In the genomic region with DNA sequence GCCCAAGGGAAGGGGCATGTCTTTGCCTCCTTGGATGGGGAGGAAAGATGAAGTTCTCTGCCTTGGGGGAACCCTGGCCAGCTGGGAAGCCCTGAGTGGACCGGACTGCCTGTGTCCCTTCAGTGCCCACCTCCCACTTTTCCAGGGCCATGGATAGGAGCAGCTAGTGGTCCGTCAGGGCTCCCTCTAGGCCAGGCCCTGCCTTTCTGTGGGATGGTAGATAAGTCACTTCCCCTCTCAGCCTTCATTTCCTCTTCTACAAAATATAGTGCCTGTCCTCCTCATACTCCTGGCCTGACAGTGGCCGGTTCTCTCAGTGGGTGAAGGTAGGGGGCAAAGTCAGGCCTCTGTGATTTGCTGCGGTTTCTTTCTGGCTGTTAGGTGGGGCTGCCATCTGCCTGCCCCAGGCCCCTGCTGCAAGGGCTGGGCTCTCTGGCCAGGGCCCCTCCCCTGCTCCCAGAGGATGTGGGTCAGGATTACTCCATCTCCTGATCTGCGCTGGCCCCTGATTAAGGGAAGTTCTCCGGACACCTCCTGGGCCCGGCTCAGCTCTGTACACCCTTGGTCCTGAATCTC, we compare ENCODE assay signal across 1 cellular context.
TF ChIP-seq lines count a peak whose summit lies in the region.

No MANE protein-coding gene starts in this region.

TF ChIP-seq in K562, 482 proteins besides CTCF, POLR2A, EP300 and RAD21 (continued from another document and continues in another):
- TF ChIP-seq, protein P1, sequence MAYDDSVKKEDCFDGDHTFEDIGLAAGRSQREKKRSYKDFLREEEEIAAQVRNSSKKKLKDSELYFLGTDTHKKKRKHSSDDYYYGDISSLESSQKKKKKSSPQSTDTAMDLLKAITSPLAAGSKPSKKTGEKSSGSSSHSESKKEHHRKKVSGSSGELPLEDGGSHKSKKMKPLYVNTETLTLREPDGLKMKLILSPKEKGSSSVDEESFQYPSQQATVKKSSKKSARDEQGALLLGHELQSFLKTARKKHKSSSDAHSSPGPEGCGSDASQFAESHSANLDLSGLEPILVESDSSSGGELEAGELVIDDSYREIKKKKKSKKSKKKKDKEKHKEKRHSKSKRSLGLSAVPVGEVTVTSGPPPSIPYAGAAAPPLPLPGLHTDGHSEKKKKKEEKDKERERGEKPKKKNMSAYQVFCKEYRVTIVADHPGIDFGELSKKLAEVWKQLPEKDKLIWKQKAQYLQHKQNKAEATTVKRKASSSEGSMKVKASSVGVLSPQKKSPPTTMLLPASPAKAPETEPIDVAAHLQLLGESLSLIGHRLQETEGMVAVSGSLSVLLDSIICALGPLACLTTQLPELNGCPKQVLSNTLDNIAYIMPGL (CRISPR knock-in tag; IDR thresholded peaks at IDR 0.05), result no peak
- no peak for TF ChIP-seq ZNF436 (CRISPR knock-in tag; IDR thresholded peaks at IDR 0.05)
- TF ChIP-seq PRMT5 (CRISPR knock-in tag; IDR thresholded peaks at IDR 0.05), result no peak
- TF ChIP-seq FUS (optimal IDR thresholded peaks at IDR 0.05; ENCODE audit: low read depth, low read length), result no peak
- TF ChIP-seq PTTG1 (tag; IDR thresholded peaks at IDR 0.05; ENCODE audit: low read depth), result no peak
- no peak for TF ChIP-seq RHOXF2B (CRISPR knock-in tag; conservative IDR thresholded peaks at IDR 0.05)
- no peak for TF ChIP-seq NR2F6 (CRISPR knock-in tag; IDR thresholded peaks at IDR 0.05)
- TF ChIP-seq PTBP1 (IDR thresholded peaks at IDR 0.05; ENCODE audit: low read depth, low read length), result no peak
- TF ChIP-seq, protein P2, sequence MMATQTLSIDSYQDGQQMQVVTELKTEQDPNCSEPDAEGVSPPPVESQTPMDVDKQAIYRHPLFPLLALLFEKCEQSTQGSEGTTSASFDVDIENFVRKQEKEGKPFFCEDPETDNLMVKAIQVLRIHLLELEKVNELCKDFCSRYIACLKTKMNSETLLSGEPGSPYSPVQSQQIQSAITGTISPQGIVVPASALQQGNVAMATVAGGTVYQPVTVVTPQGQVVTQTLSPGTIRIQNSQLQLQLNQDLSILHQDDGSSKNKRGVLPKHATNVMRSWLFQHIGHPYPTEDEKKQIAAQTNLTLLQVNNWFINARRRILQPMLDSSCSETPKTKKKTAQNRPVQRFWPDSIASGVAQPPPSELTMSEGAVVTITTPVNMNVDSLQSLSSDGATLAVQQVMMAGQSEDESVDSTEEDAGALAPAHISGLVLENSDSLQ (IDR thresholded peaks at IDR 0.05), result peak; percentile 77
- no peak for TF ChIP-seq NFIC (IDR thresholded peaks at IDR 0.05)
- TF ChIP-seq, protein P3, sequence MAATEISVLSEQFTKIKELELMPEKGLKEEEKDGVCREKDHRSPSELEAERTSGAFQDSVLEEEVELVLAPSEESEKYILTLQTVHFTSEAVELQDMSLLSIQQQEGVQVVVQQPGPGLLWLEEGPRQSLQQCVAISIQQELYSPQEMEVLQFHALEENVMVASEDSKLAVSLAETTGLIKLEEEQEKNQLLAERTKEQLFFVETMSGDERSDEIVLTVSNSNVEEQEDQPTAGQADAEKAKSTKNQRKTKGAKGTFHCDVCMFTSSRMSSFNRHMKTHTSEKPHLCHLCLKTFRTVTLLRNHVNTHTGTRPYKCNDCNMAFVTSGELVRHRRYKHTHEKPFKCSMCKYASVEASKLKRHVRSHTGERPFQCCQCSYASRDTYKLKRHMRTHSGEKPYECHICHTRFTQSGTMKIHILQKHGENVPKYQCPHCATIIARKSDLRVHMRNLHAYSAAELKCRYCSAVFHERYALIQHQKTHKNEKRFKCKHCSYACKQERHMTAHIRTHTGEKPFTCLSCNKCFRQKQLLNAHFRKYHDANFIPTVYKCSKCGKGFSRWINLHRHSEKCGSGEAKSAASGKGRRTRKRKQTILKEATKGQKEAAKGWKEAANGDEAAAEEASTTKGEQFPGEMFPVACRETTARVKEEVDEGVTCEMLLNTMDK (IDR thresholded peaks at IDR 0.05; ENCODE audit: borderline replicate concordance, insufficient read depth, low read depth, low read length, poor library complexity, severe bottlenecking), result no peak
- 0 out of 2 replicates have a peak, but pooled peaks have one; percentile 19 for TF ChIP-seq SMARCE1 (IDR thresholded peaks at IDR 0.05)
- 0 out of 2 replicates have a peak, but pooled peaks have one; percentile 23 for TF ChIP-seq ZFX (CRISPR knock-in tag; IDR thresholded peaks at IDR 0.05)
- TF ChIP-seq ZBTB17 (CRISPR knock-in tag; IDR thresholded peaks at IDR 0.05), result no peak
- TF ChIP-seq KLF16 (IDR thresholded peaks at IDR 0.05), result no peak
- TF ChIP-seq ZNF175 (CRISPR knock-in tag; IDR thresholded peaks at IDR 0.05; ENCODE audit: low read depth), result no peak
- TF ChIP-seq, protein P4, sequence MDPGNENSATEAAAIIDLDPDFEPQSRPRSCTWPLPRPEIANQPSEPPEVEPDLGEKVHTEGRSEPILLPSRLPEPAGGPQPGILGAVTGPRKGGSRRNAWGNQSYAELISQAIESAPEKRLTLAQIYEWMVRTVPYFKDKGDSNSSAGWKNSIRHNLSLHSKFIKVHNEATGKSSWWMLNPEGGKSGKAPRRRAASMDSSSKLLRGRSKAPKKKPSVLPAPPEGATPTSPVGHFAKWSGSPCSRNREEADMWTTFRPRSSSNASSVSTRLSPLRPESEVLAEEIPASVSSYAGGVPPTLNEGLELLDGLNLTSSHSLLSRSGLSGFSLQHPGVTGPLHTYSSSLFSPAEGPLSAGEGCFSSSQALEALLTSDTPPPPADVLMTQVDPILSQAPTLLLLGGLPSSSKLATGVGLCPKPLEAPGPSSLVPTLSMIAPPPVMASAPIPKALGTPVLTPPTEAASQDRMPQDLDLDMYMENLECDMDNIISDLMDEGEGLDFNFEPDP (CRISPR knock-in tag; IDR thresholded peaks at IDR 0.05), result no peak
- TF ChIP-seq KDM5B (IDR thresholded peaks at IDR 0.05; ENCODE audit: insufficient replicate concordance, low read depth, low read length), result peak; percentile 36
- no peak for TF ChIP-seq RBM22 (IDR thresholded peaks at IDR 0.05; ENCODE audit: low read depth, low read length, poor library complexity, severe bottlenecking)
- peak; percentile 46 to 54 for TF ChIP-seq NRF1 (conservative IDR thresholded peaks at IDR 0.05 in 1 of 2, IDR thresholded peaks at IDR 0.05 in 1 of 2)
- TF ChIP-seq, protein P5, sequence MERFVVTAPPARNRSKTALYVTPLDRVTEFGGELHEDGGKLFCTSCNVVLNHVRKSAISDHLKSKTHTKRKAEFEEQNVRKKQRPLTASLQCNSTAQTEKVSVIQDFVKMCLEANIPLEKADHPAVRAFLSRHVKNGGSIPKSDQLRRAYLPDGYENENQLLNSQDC (CRISPR knock-in tag; IDR thresholded peaks at IDR 0.05), result no peak
- no peak for TF ChIP-seq POLR2H (tag; IDR thresholded peaks at IDR 0.05; ENCODE audit: low read depth)
- TF ChIP-seq, protein P6, sequence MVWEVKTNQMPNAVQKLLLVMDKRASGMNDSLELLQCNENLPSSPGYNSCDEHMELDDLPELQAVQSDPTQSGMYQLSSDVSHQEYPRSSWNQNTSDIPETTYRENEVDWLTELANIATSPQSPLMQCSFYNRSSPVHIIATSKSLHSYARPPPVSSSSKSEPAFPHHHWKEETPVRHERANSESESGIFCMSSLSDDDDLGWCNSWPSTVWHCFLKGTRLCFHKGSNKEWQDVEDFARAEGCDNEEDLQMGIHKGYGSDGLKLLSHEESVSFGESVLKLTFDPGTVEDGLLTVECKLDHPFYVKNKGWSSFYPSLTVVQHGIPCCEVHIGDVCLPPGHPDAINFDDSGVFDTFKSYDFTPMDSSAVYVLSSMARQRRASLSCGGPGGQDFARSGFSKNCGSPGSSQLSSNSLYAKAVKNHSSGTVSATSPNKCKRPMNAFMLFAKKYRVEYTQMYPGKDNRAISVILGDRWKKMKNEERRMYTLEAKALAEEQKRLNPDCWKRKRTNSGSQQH (CRISPR knock-in tag; IDR thresholded peaks at IDR 0.05), result no peak
- TF ChIP-seq, protein P7, sequence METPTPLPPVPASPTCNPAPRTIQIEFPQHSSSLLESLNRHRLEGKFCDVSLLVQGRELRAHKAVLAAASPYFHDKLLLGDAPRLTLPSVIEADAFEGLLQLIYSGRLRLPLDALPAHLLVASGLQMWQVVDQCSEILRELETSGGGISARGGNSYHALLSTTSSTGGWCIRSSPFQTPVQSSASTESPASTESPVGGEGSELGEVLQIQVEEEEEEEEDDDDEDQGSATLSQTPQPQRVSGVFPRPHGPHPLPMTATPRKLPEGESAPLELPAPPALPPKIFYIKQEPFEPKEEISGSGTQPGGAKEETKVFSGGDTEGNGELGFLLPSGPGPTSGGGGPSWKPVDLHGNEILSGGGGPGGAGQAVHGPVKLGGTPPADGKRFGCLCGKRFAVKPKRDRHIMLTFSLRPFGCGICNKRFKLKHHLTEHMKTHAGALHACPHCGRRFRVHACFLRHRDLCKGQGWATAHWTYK (CRISPR knock-in tag; IDR thresholded peaks at IDR 0.05), result no peak
- no peak for TF ChIP-seq POLR2G (IDR thresholded peaks at IDR 0.05; ENCODE audit: low read depth, low read length)
- TF ChIP-seq FOXJ2 (tag; IDR thresholded peaks at IDR 0.05), result no peak
- TF ChIP-seq, protein P8, sequence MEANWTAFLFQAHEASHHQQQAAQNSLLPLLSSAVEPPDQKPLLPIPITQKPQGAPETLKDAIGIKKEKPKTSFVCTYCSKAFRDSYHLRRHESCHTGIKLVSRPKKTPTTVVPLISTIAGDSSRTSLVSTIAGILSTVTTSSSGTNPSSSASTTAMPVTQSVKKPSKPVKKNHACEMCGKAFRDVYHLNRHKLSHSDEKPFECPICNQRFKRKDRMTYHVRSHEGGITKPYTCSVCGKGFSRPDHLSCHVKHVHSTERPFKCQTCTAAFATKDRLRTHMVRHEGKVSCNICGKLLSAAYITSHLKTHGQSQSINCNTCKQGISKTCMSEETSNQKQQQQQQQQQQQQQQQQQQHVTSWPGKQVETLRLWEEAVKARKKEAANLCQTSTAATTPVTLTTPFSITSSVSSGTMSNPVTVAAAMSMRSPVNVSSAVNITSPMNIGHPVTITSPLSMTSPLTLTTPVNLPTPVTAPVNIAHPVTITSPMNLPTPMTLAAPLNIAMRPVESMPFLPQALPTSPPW (CRISPR knock-in tag; IDR thresholded peaks at IDR 0.05), result peak; percentile 41; the same call in 1 of the 2 replicates
- TF ChIP-seq PHF8 (IDR thresholded peaks at IDR 0.05; ENCODE audit: borderline replicate concordance, low read length), result peak; percentile 15; the same call in 1 of the 2 replicates
- no peak for TF ChIP-seq ZFP36 (IDR thresholded peaks at IDR 0.05; ENCODE audit: low read depth, low read length, partially characterized antibody)
- no peak for TF ChIP-seq XRCC4 (IDR thresholded peaks at IDR 0.05; ENCODE audit: extremely low read depth, insufficient read depth, insufficient read length)
- no peak for TF ChIP-seq RAD51 (IDR thresholded peaks at IDR 0.05; ENCODE audit: borderline replicate concordance, low read depth)
- TF ChIP-seq FIP1L1 (IDR thresholded peaks at IDR 0.05; ENCODE audit: low read depth, low read length, poor library complexity, severe bottlenecking), result no peak
- TF ChIP-seq, protein P9, sequence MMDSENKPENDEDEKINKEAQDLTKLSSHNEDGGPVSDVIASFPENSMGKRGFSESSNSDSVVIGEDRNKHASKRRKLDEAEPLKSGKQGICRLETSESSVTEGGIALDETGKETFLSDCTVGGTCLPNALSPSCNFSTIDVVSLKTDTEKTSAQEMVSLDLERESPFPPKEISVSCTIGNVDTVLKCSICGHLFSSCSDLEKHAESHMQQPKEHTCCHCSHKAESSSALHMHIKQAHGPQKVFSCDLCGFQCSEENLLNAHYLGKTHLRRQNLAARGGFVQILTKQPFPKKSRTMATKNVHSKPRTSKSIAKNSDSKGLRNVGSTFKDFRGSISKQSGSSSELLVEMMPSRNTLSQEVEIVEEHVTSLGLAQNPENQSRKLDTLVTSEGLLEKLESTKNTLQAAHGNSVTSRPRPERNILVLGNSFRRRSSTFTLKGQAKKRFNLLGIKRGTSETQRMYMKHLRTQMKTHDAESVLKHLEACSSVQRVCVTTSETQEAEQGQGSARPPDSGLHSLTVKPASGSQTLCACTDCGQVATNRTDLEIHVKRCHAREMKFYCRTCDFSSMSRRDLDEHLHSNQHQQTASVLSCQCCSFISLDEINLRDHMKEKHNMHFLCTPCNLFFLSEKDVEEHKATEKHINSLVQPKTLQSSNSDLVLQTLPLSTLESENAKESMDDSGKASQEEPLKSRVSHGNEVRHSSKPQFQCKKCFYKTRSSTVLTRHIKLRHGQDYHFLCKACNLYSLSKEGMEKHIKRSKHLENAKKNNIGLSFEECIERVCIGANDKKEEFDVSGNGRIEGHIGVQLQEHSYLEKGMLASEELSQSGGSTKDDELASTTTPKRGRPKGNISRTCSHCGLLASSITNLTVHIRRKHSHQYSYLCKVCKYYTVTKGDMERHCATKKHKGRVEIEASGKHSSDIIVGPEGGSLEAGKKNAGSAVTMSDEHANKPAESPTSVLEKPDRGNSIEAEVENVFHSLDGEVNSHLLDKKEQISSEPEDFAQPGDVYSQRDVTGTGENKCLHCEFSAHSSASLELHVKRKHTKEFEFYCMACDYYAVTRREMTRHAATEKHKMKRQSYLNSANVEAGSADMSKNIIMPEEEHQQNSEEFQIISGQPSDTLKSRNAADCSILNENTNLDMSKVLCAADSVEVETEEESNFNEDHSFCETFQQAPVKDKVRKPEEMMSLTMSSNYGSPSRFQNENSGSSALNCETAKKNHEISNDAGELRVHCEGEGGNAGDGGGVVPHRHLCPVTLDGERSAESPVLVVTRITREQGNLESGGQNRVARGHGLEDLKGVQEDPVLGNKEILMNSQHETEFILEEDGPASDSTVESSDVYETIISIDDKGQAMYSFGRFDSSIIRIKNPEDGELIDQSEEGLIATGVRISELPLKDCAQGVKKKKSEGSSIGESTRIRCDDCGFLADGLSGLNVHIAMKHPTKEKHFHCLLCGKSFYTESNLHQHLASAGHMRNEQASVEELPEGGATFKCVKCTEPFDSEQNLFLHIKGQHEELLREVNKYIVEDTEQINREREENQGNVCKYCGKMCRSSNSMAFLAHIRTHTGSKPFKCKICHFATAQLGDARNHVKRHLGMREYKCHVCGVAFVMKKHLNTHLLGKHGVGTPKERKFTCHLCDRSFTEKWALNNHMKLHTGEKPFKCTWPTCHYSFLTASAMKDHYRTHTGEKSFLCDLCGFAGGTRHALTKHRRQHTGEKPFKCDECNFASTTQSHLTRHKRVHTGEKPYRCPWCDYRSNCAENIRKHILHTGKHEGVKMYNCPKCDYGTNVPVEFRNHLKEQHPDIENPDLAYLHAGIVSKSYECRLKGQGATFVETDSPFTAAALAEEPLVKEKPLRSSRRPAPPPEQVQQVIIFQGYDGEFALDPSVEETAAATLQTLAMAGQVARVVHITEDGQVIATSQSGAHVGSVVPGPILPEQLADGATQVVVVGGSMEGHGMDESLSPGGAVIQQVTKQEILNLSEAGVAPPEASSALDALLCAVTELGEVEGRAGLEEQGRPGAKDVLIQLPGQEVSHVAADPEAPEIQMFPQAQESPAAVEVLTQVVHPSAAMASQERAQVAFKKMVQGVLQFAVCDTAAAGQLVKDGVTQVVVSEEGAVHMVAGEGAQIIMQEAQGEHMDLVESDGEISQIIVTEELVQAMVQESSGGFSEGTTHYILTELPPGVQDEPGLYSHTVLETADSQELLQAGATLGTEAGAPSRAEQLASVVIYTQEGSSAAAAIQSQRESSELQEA (IDR thresholded peaks at IDR 0.05; ENCODE audit: low read depth), result no peak
- TF ChIP-seq ZNF133 (CRISPR knock-in tag; IDR thresholded peaks at IDR 0.05), result no peak
- no peak for TF ChIP-seq ZNF274 (IDR thresholded peaks at IDR 0.05; ENCODE audit: borderline replicate concordance, low read depth, low read length)
- no peak for TF ChIP-seq SAFB2 (IDR thresholded peaks at IDR 0.05; ENCODE audit: borderline replicate concordance, low read depth, low read length, severe bottlenecking)
- no peak for TF ChIP-seq DPF2 (IDR thresholded peaks at IDR 0.05)
